Comparison of ENCODE assay signal across 33 cellular contexts in the genomic region with DNA sequence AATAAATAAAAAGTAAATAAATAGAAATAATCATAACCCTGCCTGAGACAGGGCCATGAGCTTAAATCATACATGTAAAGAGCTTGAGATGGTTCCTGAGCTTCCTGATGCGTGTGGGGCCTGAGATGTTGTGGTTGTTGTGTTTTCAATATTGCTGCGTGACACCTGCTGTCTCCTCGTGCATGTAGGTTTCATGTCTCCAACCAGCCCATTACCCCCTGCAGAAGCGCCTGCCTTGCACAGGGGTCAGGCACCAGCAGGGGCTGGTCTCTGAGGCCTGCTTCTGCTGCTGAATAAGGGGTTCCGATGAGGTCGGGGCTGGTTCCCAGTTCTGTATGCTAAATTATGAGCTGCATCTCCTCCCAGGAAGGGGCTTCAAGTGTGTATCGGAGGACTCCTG. TPM values are rescaled to one million over a fixed set of nuclear protein-coding genes. Genes with fewer than 3 reads are reported as not detected.
"Had no signal": no experiment of that assay in that cellular context is flagged by ENCODE, and none has a peak within 500 bp of the region (broad histone marks: within the 10 kb centered on the region; RNA-seq: fewer than 3 reads in every experiment).

No MANE protein-coding gene starts in this region.

- FAIRE-seq: astrocyte, endothelial cell of umbilical vein, kidney, TTC549 had no signal

- H3K9me3 ChIP-seq: heart left ventricle, right atrium auricular region, suprapubic skin, tibial nerve had no signal

- H3K27ac ChIP-seq: brain microvascular endothelial cell, heart left ventricle, parathyroid adenoma, right atrium auricular region, suprapubic skin, tibial nerve had no signal

- DNase-seq: activated CD4-positive, alpha-beta memory T cell treated with anti-CD3 and anti-CD28 coated beads for 36 hours; activated CD4-positive, alpha-beta T cell treated with anti-CD3 and anti-CD28 coated beads, Interleukin-2, amount 10 ng/mL, durations not matched to agents 24 days and 14 days; activated CD4-positive, CD25-positive, alpha-beta regulatory T cell treated with anti-CD3 and anti-CD28 coated beads, Interleukin-2, amount 50 U/mL, for 72 hours; activated gamma-delta T cell treated with Interleukin-2 at 50 U/mL for 16 hours; activated naive CD4-positive, alpha-beta T cell treated with anti-CD3 and anti-CD28 coated beads, Interleukin-2, amount 50 U/mL, for 16 hours; activated T-cell treated with anti-CD3 and anti-CD28 coated beads, Interleukin-2, amount 50 U/mL, for 4 hours; amniotic stem cell; brain microvascular endothelial cell; cortex of kidney; hypothalamus; immature natural killer cell; naive B cell; nephron progenitor cell; nucleus accumbens; stimulated activated CD4-positive, alpha-beta T cell treated with anti-CD3 and anti-CD28 coated beads, Interleukin-15, amount 100 ng/mL, for 24 hours; stimulated activated CD4-positive, alpha-beta T cell treated with anti-CD3 and anti-CD28 coated beads, Interleukin-2, amount 100 ng/mL, for 24 hours; stimulated activated naive CD4-positive, alpha-beta T cell had no signal

- H3K27me3 ChIP-seq: brain microvascular endothelial cell, right atrium auricular region, suprapubic skin, tibial nerve had no signal

- H3K4me3 ChIP-seq: heart left ventricle, right atrium auricular region, smooth muscle cell, suprapubic skin, tibial nerve had no signal

- H3K4me1 ChIP-seq: heart left ventricle, parathyroid adenoma, right atrium auricular region had no signal

- H3K36me3 ChIP-seq: brain microvascular endothelial cell, heart left ventricle, right atrium auricular region, suprapubic skin, tibial nerve had no signal

RNA-seq across cellular contexts. Expression of a gene that starts 15.9 kb away (rescaled TPM):
- total RNA-seq: activated CD4-positive, alpha-beta memory T cell treated with anti-CD3 and anti-CD28 coated beads for 36 hours; activated CD4-positive, alpha-beta T cell treated with anti-CD3 and anti-CD28 coated beads, Interleukin-2, amount 10 ng/mL, durations not matched to agents 24 days and 14 days; activated T-cell treated with anti-CD3 and anti-CD28 coated beads, Interleukin-2, amount 50 U/mL, for 4 hours; astrocyte; cardiac septum; endothelial cell of umbilical vein; fibroblast of lung; fibroblast of villous mesenchyme; kidney; pulmonary artery endothelial cell; right atrium auricular region; smooth muscle cell; tibial nerve; ureter had no signal
- polyA plus RNA-seq: endothelial cell of umbilical vein, fibroblast of lung, heart left ventricle, immature natural killer cell, mammary epithelial cell had no signal
